Comparison of ENCODE assay signal across 22 cellular contexts in the genomic region with DNA sequence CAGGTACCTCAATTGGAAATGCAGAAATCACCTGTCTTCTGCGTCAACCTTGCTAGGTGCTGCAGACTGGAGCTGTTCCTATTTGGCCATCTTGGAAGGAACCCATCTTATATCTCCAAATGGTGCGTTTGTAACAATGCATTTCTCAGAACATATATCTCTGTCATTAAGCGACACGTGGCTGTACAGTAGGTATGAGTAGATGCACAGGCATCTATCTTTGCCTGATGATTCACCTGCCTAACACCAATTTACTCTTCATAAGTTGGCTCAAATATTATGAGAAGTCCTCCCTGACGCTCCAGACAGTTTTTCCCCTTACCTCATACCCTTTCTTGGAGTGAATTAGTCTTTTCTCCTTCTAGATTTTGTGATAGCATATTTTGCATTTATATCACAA.
"Had no signal": no experiment of that assay in that cellular context is flagged by ENCODE, and none has a peak within 500 bp of the region (broad histone marks: within the 10 kb centered on the region; RNA-seq: fewer than 3 reads in every experiment).

No MANE protein-coding gene starts in this region.

- H3K27ac ChIP-seq: brain microvascular endothelial cell, coronary artery, esophagus muscularis mucosa, spleen, thoracic aorta, upper lobe of left lung, WERI-Rb-1 had no signal

- H3K36me3 ChIP-seq: brain microvascular endothelial cell, esophagus muscularis mucosa, spleen, thoracic aorta, upper lobe of left lung, WERI-Rb-1 had no signal

- H3K9me3 ChIP-seq: thoracic aorta, upper lobe of left lung had no signal

- H3K4me3 ChIP-seq: coronary artery, esophagus muscularis mucosa, lung, spleen, thoracic aorta, upper lobe of left lung had no signal

- H3K4me1 ChIP-seq: esophagus muscularis mucosa, spleen, upper lobe of left lung had no signal

- DNase-seq: activated CD4-positive, alpha-beta T cell treated with anti-CD3 and anti-CD28 coated beads for 1 hour; activated CD4-positive, alpha-beta T cell treated with anti-CD3 and anti-CD28 coated beads, Interleukin-2, amount 50 U/mL, for 48 hours; activated naive CD4-positive, alpha-beta T cell treated with Interleukin-2 at 50 U/mL for 16 hours; activated naive CD8-positive, alpha-beta T cell treated with anti-CD3 and anti-CD28 coated beads, Interleukin-2, amount 10 ng/mL, durations not matched to agents 7 days and 5 days; brain microvascular endothelial cell; glutamatergic neuron; hippocampal formation; midbrain; occipital lobe; spleen; stimulated activated CD4-positive, alpha-beta T cell treated with anti-CD3 and anti-CD28 coated beads, Interleukin-4, amount 100 ng/mL, for 4 hours; T-helper 17 cell; WERI-Rb-1 had no signal

- FAIRE-seq: endometrium, keratinocyte had no signal

- H3K27me3 ChIP-seq: brain microvascular endothelial cell, esophagus muscularis mucosa, spleen, upper lobe of left lung had no signal

- ATAC-seq: left lobe of liver; stimulated activated memory B cell treated with anti-CD40 and anti-IgM and Interleukin-4, amounts not matched to agents 10 μg/mL and 1 μg/mL and 100 μg/mL, for 72 hours; T-helper 17 cell had no signal
